In the genomic region with DNA sequence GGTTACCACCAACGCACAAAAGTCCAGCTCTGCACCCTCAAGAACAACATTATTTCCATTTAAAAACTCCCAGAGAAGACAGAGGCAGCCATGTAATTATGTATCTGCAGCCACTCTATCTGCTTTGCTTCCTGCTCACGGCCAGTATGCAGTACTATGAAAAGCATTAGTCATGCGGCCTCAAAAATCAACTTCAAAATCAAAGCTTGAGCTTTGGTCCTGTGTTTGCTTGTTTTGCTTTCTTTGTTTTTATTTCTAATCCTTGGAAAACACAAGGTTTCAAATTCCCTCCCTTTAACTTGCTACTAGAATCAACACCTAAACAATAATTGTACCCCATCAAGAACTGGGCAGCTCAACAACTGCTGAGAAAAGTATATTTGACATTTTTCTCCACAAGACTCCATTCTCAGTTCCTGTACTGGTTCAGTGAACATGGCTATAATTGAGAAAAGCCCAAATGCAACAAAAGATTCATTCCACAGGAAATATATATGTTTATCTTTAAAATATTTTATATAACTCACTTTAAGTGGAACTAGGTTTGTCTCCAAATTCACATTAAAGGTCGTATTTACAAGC, we compare ENCODE assay signal across 8 cellular contexts. TPM values are rescaled to one million over a fixed set of nuclear protein-coding genes. Genes with fewer than 3 reads are reported as not detected.
A peak's percentile ranks its signal among the peaks of the same experiment; 100 is the strongest.
DNase-seq lines count a peak whose midpoint lies in the region; ATAC-seq, FAIRE-seq and TF ChIP-seq lines count a peak whose summit lies in the region.

No MANE protein-coding gene starts in this region.

- TF ChIP-seq CTCF in esophagus squamous epithelium (IDR thresholded peaks at IDR 0.05) (no peak), neutrophil (IDR thresholded peaks at IDR 0.05) (no peak)

- H3K36me3 ChIP-seq in esophagus squamous epithelium (no peaks in the 10 kb centered on the region), neutrophil (no peaks in the 10 kb centered on the region)

- peak overlapping the region in 3 of 4 donors; percentile 36 to 49 (median 40) for H3K27ac ChIP-seq in esophagus squamous epithelium
- peak overlapping the region; percentile 19 for H3K27ac ChIP-seq in neutrophil

- H3K27me3 ChIP-seq in esophagus squamous epithelium (no peaks in the 10 kb centered on the region), neutrophil (no peaks in the 10 kb centered on the region)

- 53 to 56% methylated on average over 4 of the region's 4 CpGs for WGBS in esophagus squamous epithelium, 2 donors

- DNase-seq in NCI-H2227 (lab: John Stamatoyannopoulos, UW; ENCODE audit: unreplicated experiment) (peak; percentile 21), esophagus squamous epithelium (lab: John Stamatoyannopoulos, UW) (no peak), GM12892 (ENCODE audit: insufficient read length) (no peak), NOMO-1 (lab: John Stamatoyannopoulos, UW; ENCODE audit: unreplicated experiment in 2 of 2) (no peak), DMS153 treated with DMSO at 0.1 percent for 48 hours (lab: John Stamatoyannopoulos, UW; ENCODE audit: unreplicated experiment) (no peak)

- ATAC-seq in GM18505 (IDR thresholded peaks at IDR 0.05; ENCODE audit: unreplicated experiment) (peak; percentile 50), GM18498 (IDR thresholded peaks at IDR 0.05; ENCODE audit: unreplicated experiment) (no peak)

- H3K4me3 ChIP-seq in esophagus squamous epithelium = no peak overlapping the region
- no peak overlapping the region for H3K4me3 ChIP-seq in neutrophil (ENCODE audit: low read depth in 1 of 2, low read length in 1 of 2)

- H3K9me3 ChIP-seq in esophagus squamous epithelium (no peaks in the 10 kb centered on the region), neutrophil (no peaks in the 10 kb centered on the region)

- no peak for TF ChIP-seq POLR2A in GM18505 (IDR thresholded peaks at IDR 0.05; ENCODE audit: borderline replicate concordance, extremely low read depth, insufficient read depth, insufficient read length)
- no peak for TF ChIP-seq POLR2A in esophagus squamous epithelium (IDR thresholded peaks at IDR 0.05)
- TF ChIP-seq POLR2A in GM12892 (IDR thresholded peaks at IDR 0.05; ENCODE audit: low read depth, low read length) = no peak

- FAIRE-seq in GM12892 (lab: Jason Lieb, UNC) = no peak

- H3K4me1 ChIP-seq in esophagus squamous epithelium (peaks cover 0 to 21% (median 0%) of the 10 kb centered on the region in 3 donors), neutrophil (ENCODE audit: control insufficient read depth in 1 of 2, insufficient read depth in 1 of 2, low read depth in 1 of 2, low read length in 1 of 2) (peaks cover 0 to 4% of the 10 kb centered on the region in 2 experiments)

- intact Hi-C loops in esophagus squamous epithelium (cut with DNase I) = no loop called here

RNA-seq across cellular contexts. Expression of gene GBE1, which starts 37.6 kb away (rescaled TPM):
- 10 to 100 TPM; 19.2 to 37.2 (median 29.7) TPM for total RNA-seq in esophagus squamous epithelium
- polyA plus RNA-seq in GM12892 (2012; ENCODE audit: missing spikeins) = 145 TPM
